ENCODE assay signal across 2 cellular contexts in genomic region chr10:87596351-87596750, GRCh38.
TF ChIP-seq lines count a peak whose summit lies in the region.

No MANE protein-coding gene starts in this region.

TF ChIP-seq in GM23338, 12 proteins besides CTCF, POLR2A, EP300 and RAD21:
- no peak for TF ChIP-seq POLR2AphosphoS5 (IDR thresholded peaks at IDR 0.05; ENCODE audit: low read depth)
- TF ChIP-seq ETS1 (IDR thresholded peaks at IDR 0.05), result no peak
- no peak for TF ChIP-seq ZNF462 (CRISPR knock-in tag; IDR thresholded peaks at IDR 0.05)
- TF ChIP-seq CREB1 (CRISPR knock-in tag; IDR thresholded peaks at IDR 0.05; ENCODE audit: low read depth), result no peak
- no peak for TF ChIP-seq EZH2phosphoT487 (IDR thresholded peaks at IDR 0.05; ENCODE audit: unreplicated experiment)
- no peak for TF ChIP-seq ZNF114 (CRISPR knock-in tag; IDR thresholded peaks at IDR 0.05)
- TF ChIP-seq JUNB (IDR thresholded peaks at IDR 0.05; ENCODE audit: unreplicated experiment), result no peak
- TF ChIP-seq NANOG (IDR thresholded peaks at IDR 0.05; ENCODE audit: borderline replicate concordance), result no peak
- no peak for TF ChIP-seq EZH2 (IDR thresholded peaks at IDR 0.05; ENCODE audit: low read depth, unreplicated experiment)
- TF ChIP-seq REST (IDR thresholded peaks at IDR 0.05; ENCODE audit: unreplicated experiment), result no peak
- TF ChIP-seq STAT1 (IDR thresholded peaks at IDR 0.05; ENCODE audit: unreplicated experiment), result no peak
- no peak for TF ChIP-seq ZNF331 (CRISPR knock-in tag; IDR thresholded peaks at IDR 0.05; ENCODE audit: low read depth)
TF ChIP-seq in GM23338: peak in this region for 0.

TF ChIP-seq in GM12878, 131 proteins besides CTCF, POLR2A, EP300 and RAD21:
- no peak for TF ChIP-seq YY1 (IDR thresholded peaks at IDR 0.05; ENCODE audit: low read depth, low read length)
- TF ChIP-seq RELB (IDR thresholded peaks at IDR 0.05; ENCODE audit: low read depth), result peak; percentile 39; the same call in 1 of the 2 replicates
- TF ChIP-seq POU2F2 (IDR thresholded peaks at IDR 0.05; ENCODE audit: borderline replicate concordance, low read depth, low read length), result peak; percentile 62; the same call in 1 of the 3 replicates
